30 cellular contexts compared by ENCODE assay signal in genomic region chr1:167002354-167002753, GRCh38. TPM values are rescaled to one million over a fixed set of nuclear protein-coding genes. Genes with fewer than 3 reads are reported as not detected.
DNase-seq lines count a peak whose midpoint lies in the region; ATAC-seq, FAIRE-seq and TF ChIP-seq lines count a peak whose summit lies in the region.
"Had no signal": no experiment of that assay in that cellular context is flagged by ENCODE, and none has a peak within 500 bp of the region (broad histone marks: within the 10 kb centered on the region; RNA-seq: fewer than 3 reads in every experiment).

No MANE protein-coding gene starts in this region.

- H3K9me1 ChIP-seq in K562 (ENCODE audit: control insufficient read depth, insufficient read depth, low read length), result no peaks in the 10 kb centered on the region

- H3K27me3 ChIP-seq in K562 (ENCODE audit: control insufficient read depth in 2 of 2, insufficient read depth in 2 of 2, low read length in 2 of 2) (no peaks in the 10 kb centered on the region), testis (no peaks in the 10 kb centered on the region)
- H3K27me3 ChIP-seq: BLaER1 treated with 17β-estradiol and CSF1 and Interleukin-3, amounts not matched to agents 10 nM and 100 nM had no signal

- no peaks in the 10 kb centered on the region for H3K36me3 ChIP-seq in K562 (ENCODE audit: control insufficient read depth, insufficient read depth, low read length)
- H3K36me3 ChIP-seq in testis (ENCODE audit: low read depth, missing control alignments), result no peaks in the 10 kb centered on the region
- H3K36me3 ChIP-seq: BLaER1 treated with 17β-estradiol and CSF1 and Interleukin-3, amounts not matched to agents 10 nM and 100 nM had no signal

- intact Hi-C loops in K562 (cut with micrococcal nuclease), result no loop called here
- intact Hi-C loops in testis (cut with DNase I; ENCODE audit: low total_unique reads), result no loop called here

- H3K4me1 ChIP-seq in K562 (replicated peaks in 1 of 2; ENCODE audit: control insufficient read depth in 2 of 2, insufficient read depth in 2 of 2, low read length in 2 of 2) (no peaks in the 10 kb centered on the region), testis (no peaks in the 10 kb centered on the region)
- H3K4me1 ChIP-seq: A549; BLaER1 treated with 17β-estradiol and CSF1 and Interleukin-3, amounts not matched to agents 10 nM and 100 nM; Caco-2 had no signal

- TF ChIP-seq POLR2A in K562 (conservative IDR thresholded peaks at IDR 0.05) (no peak), testis (IDR thresholded peaks at IDR 0.05) (no peak)

- H3K9me3 ChIP-seq in K562 (replicated peaks; ENCODE audit: control insufficient read depth, insufficient read depth, low read depth, low read length), result no peaks in the 10 kb centered on the region
- H3K9me3 ChIP-seq in testis, result no peaks in the 10 kb centered on the region
- H3K9me3 ChIP-seq: Caco-2 had no signal

- TF ChIP-seq EP300 in K562 (IDR thresholded peaks at IDR 0.05; ENCODE audit: low read length), result no peak

- POLR2A ChIA-PET in HEK293T (lab: Yijun Ruan, JAX), result no interaction called here
- POLR2A ChIA-PET in K562 (lab: Yijun Ruan, JAX), result interaction anchor here (1.5 kb wide), 1 partner anchor 9 kb away, joined by 3 read pairs; no protein-coding TSS in a partner anchor

- FAIRE-seq in D721Med (lab: Jason Lieb, UNC) (peak; percentile 67), K562 (lab: Jason Lieb, UNC) (no peak)
- FAIRE-seq: A549, GM12878, GM12892, GM18507 had no signal

- H4K20me1 ChIP-seq in K562 (replicated peaks; ENCODE audit: control insufficient read depth, insufficient read depth, low read length), result no peaks in the 10 kb centered on the region
- H4K20me1 ChIP-seq: BLaER1 treated with 17β-estradiol and CSF1 and Interleukin-3, amounts not matched to agents 10 nM and 100 nM had no signal

- H3K79me2 ChIP-seq in K562 (ENCODE audit: control insufficient read depth, insufficient read depth, low read length), result no peaks in the 10 kb centered on the region

- CTCF ChIA-PET in HEK293T (lab: Yijun Ruan, JAX) (interaction anchor here (1.0 kb wide), 1 partner anchor 10 kb away, joined by 3 read pairs; no protein-coding TSS in a partner anchor), K562 (lab: Yijun Ruan, JAX; ENCODE audit: low intra/inter-chr PET ratio) (no interaction called here)

- no peak for TF ChIP-seq RAD21 in K562 (CRISPR knock-in tag; conservative IDR thresholded peaks at IDR 0.05 in 1 of 2, IDR thresholded peaks at IDR 0.05 in 1 of 2)

- WGBS in K562 (ENCODE audit: insufficient coverage, low coverage, missing lambda C conversion rate), result 0% methylated on average over 2 of the region's 2 CpGs
- 87 to 89% methylated on average over 2 of the region's 2 CpGs for WGBS in testis, 2 donors

- H3K4me3 ChIP-seq in K562, result no peak overlapping the region
- H3K4me3 ChIP-seq in testis, result no peak overlapping the region
- H3K4me3 ChIP-seq: A549; BLaER1 treated with 17β-estradiol and CSF1 and Interleukin-3, amounts not matched to agents 10 nM and 100 nM; GM12878 had no signal

- TF ChIP-seq CTCF in D721Med (IDR thresholded peaks at IDR 0.05; ENCODE audit: insufficient read depth, missing control alignments) (no peak), K562 (IDR thresholded peaks at IDR 0.05 in 2 of 3, conservative IDR thresholded peaks at IDR 0.05 in 1 of 3; ENCODE audit: insufficient read depth in 2 of 3, low read depth in 1 of 3, low read length in 3 of 3) (no peak), testis (IDR thresholded peaks at IDR 0.05) (no peak)

- H2AFZ ChIP-seq in K562 (ENCODE audit: low read depth, low read length), result no peak overlapping the region

- in situ Hi-C loops in K562 (cut with MboI), result no loop called here

- no peak overlapping the region for H3K9ac ChIP-seq in K562 (ENCODE audit: insufficient read depth in 1 of 2, low read depth in 2 of 2, low read length in 2 of 2)
- H3K9ac ChIP-seq: BLaER1 treated with 17β-estradiol and CSF1 and Interleukin-3, amounts not matched to agents 10 nM and 100 nM had no signal

- H3K27ac ChIP-seq in K562 (ENCODE audit: extremely low read depth, low read depth, low read length) (no peak overlapping the region), testis (no peak overlapping the region)
- H3K27ac ChIP-seq: 22Rv1; A549; BLaER1 treated with 17β-estradiol and CSF1 and Interleukin-3, amounts not matched to agents 10 nM and 100 nM; C4-2B had no signal

- H3K4me2 ChIP-seq in K562 (ENCODE audit: insufficient read depth, low read length), result no peak overlapping the region
- H3K4me2 ChIP-seq: A549; BLaER1 treated with 17β-estradiol and CSF1 and Interleukin-3, amounts not matched to agents 10 nM and 100 nM had no signal

- ATAC-seq in K562 (no peak), GM21367 (IDR thresholded peaks at IDR 0.05; ENCODE audit: unreplicated experiment) (no peak)
- ATAC-seq: A549; CD8-positive, alpha-beta T cell; GM12878 had no signal

- BruUV-seq in K562 (replicated peaks; lab: Mats Ljungman, UMichigan), result no TSS peak

- DNase-seq in NCI-H2171 treated with DMSO at 0.1 percent for 48 hours (lab: John Stamatoyannopoulos, UW) (peak; percentile 7), NCI-H2171 (lab: John Stamatoyannopoulos, UW) (no peak), D721Med (ENCODE audit: insufficient read length, low spot score) (no peak), HEK293T (ENCODE audit: extremely low spot score) (no peak), K562 (ENCODE audit: extremely low read depth in 1 of 4, low spot score in 3 of 4) (no peak), testis (no peak)
- DNase-seq: AML-193; Caco-2; Calu3; CD4-positive, alpha-beta T cell; CD8-positive, alpha-beta T cell; DMS 273 treated with DMSO at 0.1 percent for 48 hours; DMS153; DMS53; DMS79; DND-41; EL; GDM1 had no signal

TF ChIP-seq in HEK293T, 16 proteins besides CTCF, POLR2A, EP300 and RAD21 (continues in another document):
- TF ChIP-seq HDGF (IDR thresholded peaks at IDR 0.05; ENCODE audit: borderline replicate concordance), result no peak
- TF ChIP-seq CTBP1 (IDR thresholded peaks at IDR 0.05; ENCODE audit: borderline replicate concordance), result no peak
- TF ChIP-seq ARNT (IDR thresholded peaks at IDR 0.05), result no peak

TF ChIP-seq in K562, 482 proteins besides CTCF, POLR2A, EP300 and RAD21 (continues in another document):
- TF ChIP-seq MXD1 (CRISPR knock-in tag; IDR thresholded peaks at IDR 0.05; ENCODE audit: borderline replicate concordance, poor library complexity, severe bottlenecking) (no peak), TAL1 (IDR thresholded peaks at IDR 0.05) (no peak), GATAD2B (IDR thresholded peaks at IDR 0.05; ENCODE audit: borderline replicate concordance) (no peak)

RNA-seq across cellular contexts. Expression of gene MAEL, which starts 13.3 kb away (rescaled TPM):
- 0.60 TPM in 1 of 2 replicates, not detected in the other for total RNA-seq in K562 (2011; cell fraction: chromatin; rRNA removed; ENCODE audit: low replicate concordance)
- 0.26 and 0.33 TPM in 2 replicates for total RNA-seq in K562 (2011; cell fraction: nucleolus; rRNA removed)
- not detected in 2 replicates for total RNA-seq in K562 (2011; cell fraction: nucleoplasm; rRNA removed)
- total RNA-seq in K562 (2014; rRNA removed) (0.50 and 0.65 TPM in 2 replicates), K562 (2014; rRNA removed; fragmentation: Illumina TruSeq; extraction: Trizol) (0.84 and 1.1 TPM in 2 replicates), K562 (2015; rRNA removed; fragmentation: Illumina TruSeq; extraction: Trizol) (0.51 and 1.2 TPM in 2 replicates), K562 (2021) (0.74 and 0.75 TPM in 2 replicates), testis (100 to 1,000 TPM; 113 to 181 TPM)
- polyA plus RNA-seq in K562 (2011; rRNA removed) (0.09 and 0.11 TPM in 2 replicates), K562 (2014; fragmentation: Illumina TruSeq; extraction: Trizol) (0.97 and 1.6 TPM in 2 replicates), K562 (2014; fragmentation: Nextera tagmentation; extraction: Ambion mirVana) (1 to 10 TPM; 1.5 to 1.9 TPM), K562 (2014; rRNA removed) (0.27 and 0.97 TPM in 2 replicates), testis (ENCODE audit: insufficient read depth, low read depth, low replicate concordance) (333 TPM)
- 0.06 TPM in 1 of 2 replicates, not detected in the other for polyA plus RNA-seq in K562 (2011; cell fraction: cytosol; rRNA removed)
- 0.06 TPM in 1 of 2 replicates, not detected in the other for polyA plus RNA-seq in K562 (2011; cell fraction: nucleus; rRNA removed)
- 0.87 and 2.1 TPM in 2 replicates for polyA plus RNA-seq in K562 (2012)
- polyA minus RNA-seq in K562 (2011; rRNA and poly(A)+ RNA removed), result 0.09 TPM in 1 of 2 replicates, not detected in the other
- not detected in 2 replicates for polyA minus RNA-seq in K562 (2011; cell fraction: cytosol; rRNA and poly(A)+ RNA removed)
- polyA minus RNA-seq in K562 (2011; cell fraction: nucleus; rRNA and poly(A)+ RNA removed), result not detected in 2 replicates
- total RNA-seq: A172; B cell; Caco-2; Calu3; CD4-positive, alpha-beta T cell; CD8-positive, alpha-beta T cell; G401 had no signal
- polyA plus RNA-seq: A549, BJ had no signal

RNA-seq across cellular contexts. Expression of gene ILDR2, which starts 27.0 kb away (rescaled TPM):
- not detected in 2 replicates for total RNA-seq in K562 (2011; cell fraction: chromatin; rRNA removed; ENCODE audit: low replicate concordance)
- not detected in 2 replicates for total RNA-seq in K562 (2011; cell fraction: nucleolus; rRNA removed)
- total RNA-seq in K562 (2011; cell fraction: nucleoplasm; rRNA removed), result 0.22 TPM in 1 of 2 replicates, not detected in the other
- total RNA-seq in K562 (2014; rRNA removed), result 0.12 and 0.18 TPM in 2 replicates
- total RNA-seq in K562 (2014; rRNA removed; fragmentation: Illumina TruSeq; extraction: Trizol), result 0.04 and 0.06 TPM in 2 replicates
- total RNA-seq in K562 (2015; rRNA removed; fragmentation: Illumina TruSeq; extraction: Trizol), result 0.04 TPM in 1 of 2 replicates, not detected in the other
- 0.16 and 0.20 TPM in 2 replicates for total RNA-seq in K562 (2021)
- polyA plus RNA-seq in K562 (2011; rRNA removed), result 0.01 and 0.20 TPM in 2 replicates
- under 0.01 and 0.06 TPM in 2 replicates for polyA plus RNA-seq in K562 (2011; cell fraction: cytosol; rRNA removed)
- 0.03 TPM in 1 of 2 replicates, not detected in the other for polyA plus RNA-seq in K562 (2011; cell fraction: nucleus; rRNA removed)
- 0.01 and 0.06 TPM in 2 replicates for polyA plus RNA-seq in K562 (2012)
- 0.18 and 0.31 TPM in 2 replicates for polyA plus RNA-seq in K562 (2014; fragmentation: Illumina TruSeq; extraction: Trizol)
- not detected for polyA plus RNA-seq in K562 (2014; fragmentation: Nextera tagmentation; extraction: Ambion mirVana)
- 0.03 TPM in 1 of 2 replicates, not detected in the other for polyA plus RNA-seq in K562 (2014; rRNA removed)
- 0.56 TPM in 1 of 2 replicates, not detected in the other for polyA minus RNA-seq in K562 (2011; rRNA and poly(A)+ RNA removed)
- polyA minus RNA-seq in K562 (2011; cell fraction: cytosol; rRNA and poly(A)+ RNA removed), result not detected in 2 replicates
- polyA minus RNA-seq in K562 (2011; cell fraction: nucleus; rRNA and poly(A)+ RNA removed), result under 0.01 TPM in 1 of 2 replicates, not detected in the other
- 100 to 1,000 TPM; 172 to 217 TPM for total RNA-seq in testis
- 36.8 TPM for polyA plus RNA-seq in testis (ENCODE audit: insufficient read depth, low read depth, low replicate concordance)
- total RNA-seq: B cell had no signal
- polyA plus RNA-seq: BJ had no signal

Comparison
In these comparisons a context has a peak if more than half of its experiments do, and no peak if none do; other contexts are left out.
1. RNA of gene MAEL, which starts 13.3 kb away (total RNA-seq): 113 to 181 TPM in testis; 0.26 to 1.2 TPM in K562; every median in the first group is over 10 times any median in the second.
2. RNA of gene ILDR2, which starts 27.0 kb away (total RNA-seq): 172 to 217 TPM in testis; 0.04 to 0.22 TPM in K562; every median in the first group is over 100 times any median in the second.